ENCODE assay signal across 20 cellular contexts in genomic region chr15:27541581-27541980, GRCh38.
DNase-seq lines count a peak whose midpoint lies in the region; ATAC-seq and TF ChIP-seq lines count a peak whose summit lies in the region.
"Had no signal": no experiment of that assay in that cellular context is flagged by ENCODE, and none has a peak within 500 bp of the region (broad histone marks: within the 10 kb centered on the region; RNA-seq: fewer than 3 reads in every experiment).

No MANE protein-coding gene starts in this region.

- H3K27me3 ChIP-seq in upper lobe of right lung: no peaks in the 10 kb centered on the region
- H3K27me3 ChIP-seq: BLaER1 had no signal

- H3K9me3 Mint-ChIP-seq in activated CD4-positive, alpha-beta T cell treated with anti-CD3 and anti-CD28 coated beads, Interleukin-2, amount 10 ng/mL, durations not matched to agents 24 days and 14 days: peaks cover 17% of the 10 kb centered on the region
- H3K9me3 Mint-ChIP-seq in effector memory CD8-positive, alpha-beta T cell: peaks cover 4 to 15% of the 10 kb centered on the region in 2 donors

- H3K27me3 Mint-ChIP-seq in activated CD4-positive, alpha-beta T cell treated with anti-CD3 and anti-CD28 coated beads, Interleukin-2, amount 10 ng/mL, durations not matched to agents 24 days and 14 days: no peaks in the 10 kb centered on the region
- H3K27me3 Mint-ChIP-seq in effector memory CD8-positive, alpha-beta T cell: no peaks in the 10 kb centered on the region
- H3K27me3 Mint-ChIP-seq: B cell; CD4-positive, CD25-positive, alpha-beta regulatory T cell had no signal

- no peaks in the 10 kb centered on the region for H3K9me3 ChIP-seq in upper lobe of right lung
- H3K9me3 ChIP-seq: BLaER1, Caco-2 had no signal

- no peak overlapping the region for H3K27ac ChIP-seq in upper lobe of right lung
- H3K27ac ChIP-seq: 22Rv1, BLaER1, C4-2B had no signal

- H3K4me3 ChIP-seq in upper lobe of right lung: no peak overlapping the region
- H3K4me3 ChIP-seq: BLaER1, GM12878 had no signal

- no peak overlapping the region for H3K4me3 Mint-ChIP-seq in activated CD4-positive, alpha-beta T cell treated with anti-CD3 and anti-CD28 coated beads, Interleukin-2, amount 10 ng/mL, durations not matched to agents 24 days and 14 days
- no peak overlapping the region for H3K4me3 Mint-ChIP-seq in effector memory CD8-positive, alpha-beta T cell
- H3K4me3 Mint-ChIP-seq: B cell; CD4-positive, CD25-positive, alpha-beta regulatory T cell; CD8-positive, alpha-beta T cell had no signal

- ATAC-seq in esophagus mucosa (peak; percentile 10), upper lobe of right lung (peak; percentile 31), omental fat pad (ENCODE audit: low FRiP score) (no peak), GM21786 (IDR thresholded peaks at IDR 0.05; ENCODE audit: unreplicated experiment) (no peak)
- ATAC-seq in effector memory CD8-positive, alpha-beta T cell (replicated peaks): no peak
- ATAC-seq: CD8-positive, alpha-beta T cell; GM12878 had no signal

- peak; percentile 24 for DNase-seq in activated CD4-positive, alpha-beta T cell treated with anti-CD3 and anti-CD28 coated beads, Interleukin-2, amount 10 ng/mL, durations not matched to agents 24 days and 14 days
- DNase-seq in activated CD4-positive, alpha-beta T cell treated with anti-CD3 and anti-CD28 coated beads, Interleukin-2, amount 50 U/mL, for 1 hour: no peak
- DNase-seq in upper lobe of right lung (no peak), omental fat pad (ENCODE audit: low spot score) (no peak)
- DNase-seq in effector memory CD8-positive, alpha-beta T cell: no peak
- DNase-seq: Caco-2; CD4-positive, CD25-positive, alpha-beta regulatory T cell; CD8-positive, alpha-beta T cell; DMS153; EL; GDM1; GOT3; HCEC 1CT had no signal

- TF ChIP-seq CTCF in upper lobe of right lung (IDR thresholded peaks at IDR 0.05) (no peak), omental fat pad (IDR thresholded peaks at IDR 0.05) (no peak)

- H3K36me3 ChIP-seq in upper lobe of right lung: no peaks in the 10 kb centered on the region
- H3K36me3 ChIP-seq: BLaER1 had no signal

- no peaks in the 10 kb centered on the region for H3K36me3 Mint-ChIP-seq in activated CD4-positive, alpha-beta T cell treated with anti-CD3 and anti-CD28 coated beads, Interleukin-2, amount 10 ng/mL, durations not matched to agents 24 days and 14 days (ENCODE audit: low read depth)
- H3K36me3 Mint-ChIP-seq in effector memory CD8-positive, alpha-beta T cell (ENCODE audit: insufficient read depth): no peaks in the 10 kb centered on the region
- H3K36me3 Mint-ChIP-seq: CD4-positive, CD25-positive, alpha-beta regulatory T cell; CD8-positive, alpha-beta T cell had no signal

- no peaks in the 10 kb centered on the region for H3K4me1 Mint-ChIP-seq in activated CD4-positive, alpha-beta T cell treated with anti-CD3 and anti-CD28 coated beads, Interleukin-2, amount 10 ng/mL, durations not matched to agents 24 days and 14 days
- H3K4me1 Mint-ChIP-seq in effector memory CD8-positive, alpha-beta T cell (ENCODE audit: low read depth in 2 of 2): no peaks in the 10 kb centered on the region
- H3K4me1 Mint-ChIP-seq: B cell; CD4-positive, CD25-positive, alpha-beta regulatory T cell had no signal

- intact Hi-C loops in activated CD4-positive, alpha-beta T cell treated with anti-CD3 and anti-CD28 coated beads, Interleukin-2, amount 10 ng/mL, durations not matched to agents 24 days and 14 days (cut with micrococcal nuclease): no loop called here
- intact Hi-C loops in upper lobe of right lung (cut with DNase I): no loop called here

- no peak overlapping the region for H3K27ac Mint-ChIP-seq in activated CD4-positive, alpha-beta T cell treated with anti-CD3 and anti-CD28 coated beads, Interleukin-2, amount 10 ng/mL, durations not matched to agents 24 days and 14 days
- no peak overlapping the region for H3K27ac Mint-ChIP-seq in effector memory CD8-positive, alpha-beta T cell
- H3K27ac Mint-ChIP-seq: B cell; CD4-positive, CD25-positive, alpha-beta regulatory T cell; CD8-positive, alpha-beta T cell had no signal

- H3K4me1 ChIP-seq in upper lobe of right lung: no peaks in the 10 kb centered on the region
- H3K4me1 ChIP-seq: BLaER1, Caco-2 had no signal

Comparison
In these comparisons a context has a peak if more than half of its experiments do, and no peak if none do; other contexts are left out.
1. ATAC-seq: peak in esophagus mucosa (single experiment) and upper lobe of right lung (single experiment); none in omental fat pad (single experiment), GM21786 (single experiment) and effector memory CD8-positive, alpha-beta T cell (single experiment).